23 cellular contexts compared by ENCODE assay signal in genomic region chr9:82511626-82512025, GRCh38.
DNase-seq lines count a peak whose midpoint lies in the region; ATAC-seq, FAIRE-seq and TF ChIP-seq lines count a peak whose summit lies in the region.
"Had no signal": no experiment of that assay in that cellular context is flagged by ENCODE, and none has a peak within 500 bp of the region (broad histone marks: within the 10 kb centered on the region; RNA-seq: fewer than 3 reads in every experiment).

No MANE protein-coding gene starts in this region.

- H3K23ac ChIP-seq in H1 (ENCODE audit: insufficient read length) = no peak overlapping the region

- in situ Hi-C loops in transverse colon (cut with MboI; ENCODE audit: low pct_ligation_motif_present in 1 of 4, low pct_unique_long_range_greater_than_20kb in 1 of 4, low sequenced_read_pairs in 3 of 4) = loop anchor here in 1 of 4 donors (25.0 kb wide), 1 partner anchor 99 kb away; no protein-coding TSS in a partner anchor

- H3K9ac ChIP-seq in H1 (replicated peaks in 1 of 4; ENCODE audit: extremely low read depth in 1 of 4, low read depth in 3 of 4, low read length in 3 of 4) (no peak overlapping the region), endodermal cell (ENCODE audit: extremely low read depth, low read length, poor library complexity, severe bottlenecking) (no peak overlapping the region)
- H3K9ac ChIP-seq: BLaER1 treated with 17β-estradiol and CSF1 and Interleukin-3, amounts not matched to agents 10 nM and 100 nM had no signal

- H3K9me3 ChIP-seq in H1 (ENCODE audit: insufficient read depth in 2 of 2, low read depth in 1 of 2, low read length in 1 of 2) (no peaks in the 10 kb centered on the region), endodermal cell (ENCODE audit: control insufficient read depth, low read length) (peaks cover 25% of the 10 kb centered on the region), heart right ventricle (peaks cover 0 to 27% (median 0%) of the 10 kb centered on the region in 11 donors), transverse colon (no peaks in the 10 kb centered on the region), uterus (no peaks in the 10 kb centered on the region)
- H3K9me3 ChIP-seq: A549; BLaER1 treated with 17β-estradiol and CSF1 and Interleukin-3, amounts not matched to agents 10 nM and 100 nM; Caco-2 had no signal

- 83% methylated on average over 7 of the region's 7 CpGs; no CpG with 5 or more reads in 1 of the 2 experiments for WGBS in H1 (ENCODE audit: extremely low coverage in 1 of 2, insufficient coverage in 1 of 2, insufficient read length in 1 of 2, insufficient replicate concordance in 2 of 2, low coverage in 1 of 2, low lambda C conversion rate in 2 of 2, missing lambda C conversion rate in 1 of 2), 2 experiments
- 89 to 100% methylated on average over 3 to 7 of the region's 7 CpGs for WGBS in endodermal cell (ENCODE audit: insufficient coverage in 1 of 2, insufficient read length in 1 of 2), 2 experiments
- 85 to 94% methylated on average over 7 of the region's 7 CpGs for WGBS in heart right ventricle, 2 donors
- WGBS in transverse colon (ENCODE audit: low coverage in 1 of 2), 2 donors = 87 to 92% methylated on average over 7 of the region's 7 CpGs

- H3K4me1 Mint-ChIP-seq in endodermal cell = peaks cover 1% of the 10 kb centered on the region
- H3K4me1 Mint-ChIP-seq: B cell had no signal

- H3K27ac ChIP-seq in H1 (ENCODE audit: low read depth, low read length) = no peak overlapping the region
- no peak overlapping the region for H3K27ac ChIP-seq in endodermal cell (ENCODE audit: low read depth, low read length)
- no peak overlapping the region for H3K27ac ChIP-seq in heart right ventricle
- no peak overlapping the region for H3K27ac ChIP-seq in transverse colon
- H3K27ac ChIP-seq in uterus = no peak overlapping the region
- H3K27ac ChIP-seq: 22Rv1; A549; BLaER1 treated with 17β-estradiol and CSF1 and Interleukin-3, amounts not matched to agents 10 nM and 100 nM; C4-2B had no signal

- H3K4ac ChIP-seq in H1 (replicated peaks; ENCODE audit: insufficient read length, low read depth, low read length) = no peak overlapping the region

- no peak for ATAC-seq in heart right ventricle
- ATAC-seq: A549; CD8-positive, alpha-beta T cell had no signal

- H3K4me3 ChIP-seq in H1 (ENCODE audit: extremely low read depth in 1 of 4, insufficient read depth in 2 of 4, low read depth in 3 of 4, low read length in 4 of 4) = no peak overlapping the region
- H3K4me3 ChIP-seq in endodermal cell (ENCODE audit: low read length) = no peak overlapping the region
- H3K4me3 ChIP-seq in heart right ventricle = no peak overlapping the region
- H3K4me3 ChIP-seq in transverse colon = no peak overlapping the region
- no peak overlapping the region for H3K4me3 ChIP-seq in uterus
- H3K4me3 ChIP-seq: A549; BLaER1 treated with 17β-estradiol and CSF1 and Interleukin-3, amounts not matched to agents 10 nM and 100 nM had no signal

- H3K4me1 ChIP-seq in H1 (replicated peaks in 1 of 4; ENCODE audit: control insufficient read depth in 3 of 4, insufficient read depth in 4 of 4, low read length in 3 of 4) (no peaks in the 10 kb centered on the region), endodermal cell (ENCODE audit: control insufficient read depth, insufficient read depth, low read length) (no peaks in the 10 kb centered on the region), heart right ventricle (peaks cover 0 to 29% (median 7%) of the 10 kb centered on the region in 9 donors), transverse colon (peaks cover 0 to 7% (median 2%) of the 10 kb centered on the region in 4 donors), uterus (peaks cover 0 to 6% of the 10 kb centered on the region in 2 donors)
- H3K4me1 ChIP-seq: A549; BLaER1 treated with 17β-estradiol and CSF1 and Interleukin-3, amounts not matched to agents 10 nM and 100 nM; Caco-2 had no signal

- intact Hi-C loops in heart right ventricle (cut with DNase I) = no loop called here
- intact Hi-C loops in transverse colon (cut with DNase I; ENCODE audit: low total_unique reads) = no loop called here
- intact Hi-C loops in uterus (cut with DNase I; ENCODE audit: low total_unique reads) = no loop called here

- H3K27me3 ChIP-seq in H1 (replicated peaks in 1 of 4; ENCODE audit: control insufficient read depth in 3 of 4, extremely low read depth in 1 of 4, insufficient read depth in 3 of 4, low read length in 3 of 4) (no peaks in the 10 kb centered on the region), endodermal cell (ENCODE audit: control insufficient read depth, insufficient read depth, low read length, poor library complexity, severe bottlenecking) (peaks cover 4% of the 10 kb centered on the region), heart right ventricle (no peaks in the 10 kb centered on the region), transverse colon (no peaks in the 10 kb centered on the region), uterus (no peaks in the 10 kb centered on the region)
- H3K27me3 ChIP-seq: BLaER1 treated with 17β-estradiol and CSF1 and Interleukin-3, amounts not matched to agents 10 nM and 100 nM had no signal

- no peak overlapping the region for H3K27ac Mint-ChIP-seq in endodermal cell
- H3K27ac Mint-ChIP-seq: B cell; CD4-positive, alpha-beta T cell; CD8-positive, alpha-beta T cell had no signal

- no peak overlapping the region for H4K8ac ChIP-seq in H1 (ENCODE audit: extremely low read depth, insufficient read depth, low read length)

- H3K27me3 Mint-ChIP-seq in endodermal cell (ENCODE audit: insufficient read depth) = no peaks in the 10 kb centered on the region
- H3K27me3 Mint-ChIP-seq: B cell; CD4-positive, alpha-beta T cell had no signal

- no peaks in the 10 kb centered on the region for H3K23me2 ChIP-seq in H1 (ENCODE audit: low read depth, low read length)

- H3K4me3 Mint-ChIP-seq in endodermal cell = no peak overlapping the region
- H3K4me3 Mint-ChIP-seq: B cell; CD4-positive, alpha-beta T cell; CD8-positive, alpha-beta T cell had no signal

- TF ChIP-seq EP300 in H1 (IDR thresholded peaks at IDR 0.05; ENCODE audit: borderline replicate concordance in 1 of 2, low read depth in 2 of 2, low read length in 2 of 2) = no peak
- TF ChIP-seq EP300 in transverse colon (IDR thresholded peaks at IDR 0.05; ENCODE audit: low read depth) = no peak

- CTCF ChIA-PET in H1 (lab: Charles Lee; ENCODE audit: partially characterized antibody) = interaction anchor here (1.0 to 1.7 kb wide), 2 partner anchors 13 kb away, joined by 3 to 5 read pairs; no protein-coding TSS in a partner anchor

- DNase-seq in NCI-H82 (lab: John Stamatoyannopoulos, UW) = peak; percentile 8
- DNase-seq in NCI-H82 treated with DMSO at 0.1 percent for 48 hours (lab: John Stamatoyannopoulos, UW; ENCODE audit: unreplicated experiment) = no peak
- DNase-seq in H1 (ENCODE audit: low read depth in 1 of 2, low spot score in 2 of 2) = no peak
- DNase-seq in endodermal cell = peak; percentile 67
- DNase-seq in heart right ventricle = no peak
- DNase-seq in transverse colon = no peak
- no peak for DNase-seq in uterus
- DNase-seq: AML-193; Caco-2; Calu3; CD4-positive, alpha-beta T cell; CD8-positive, alpha-beta T cell; DMS79 treated with DMSO at 0.1 percent for 48 hours; GF-D8 had no signal

- H3K79me2 ChIP-seq in H1 (ENCODE audit: control insufficient read depth in 1 of 2, insufficient read depth in 2 of 2, low read length in 2 of 2) = no peaks in the 10 kb centered on the region

- no peak overlapping the region for H2BK20ac ChIP-seq in H1 (ENCODE audit: low read length)

- no peak overlapping the region for H3K14ac ChIP-seq in H1 (ENCODE audit: insufficient read length)

- H3K9me3 Mint-ChIP-seq in endodermal cell = peaks cover 18% of the 10 kb centered on the region

- no peaks in the 10 kb centered on the region for H3K36me3 ChIP-seq in H1 (ENCODE audit: control insufficient read depth in 2 of 4, insufficient read depth in 4 of 4, low read length in 3 of 4)
- no peaks in the 10 kb centered on the region for H3K36me3 ChIP-seq in endodermal cell (ENCODE audit: control insufficient read depth, insufficient read depth, low read length)
- no peaks in the 10 kb centered on the region for H3K36me3 ChIP-seq in heart right ventricle
- no peaks in the 10 kb centered on the region for H3K36me3 ChIP-seq in transverse colon
- H3K36me3 ChIP-seq in uterus = no peaks in the 10 kb centered on the region
- H3K36me3 ChIP-seq: BLaER1 treated with 17β-estradiol and CSF1 and Interleukin-3, amounts not matched to agents 10 nM and 100 nM had no signal

- no peak for TF ChIP-seq RAD21 in H1 (IDR thresholded peaks at IDR 0.05 in 1 of 2, conservative IDR thresholded peaks at IDR 0.05 in 1 of 2; ENCODE audit: low read depth in 2 of 2, low read length in 2 of 2)

- H3K36me3 Mint-ChIP-seq in endodermal cell (ENCODE audit: low read depth) = no peaks in the 10 kb centered on the region
- H3K36me3 Mint-ChIP-seq: CD8-positive, alpha-beta T cell had no signal

- H2BK5ac ChIP-seq in H1 (ENCODE audit: low read depth, low read length) = no peak overlapping the region

- POLR2A ChIA-PET in H1 (lab: Charles Lee; ENCODE audit: partially characterized antibody) = no interaction called here

- H2BK15ac ChIP-seq in H1 (ENCODE audit: low read length) = no peak overlapping the region

- no peak for TF ChIP-seq CTCF in H1 (IDR thresholded peaks at IDR 0.05; ENCODE audit: control extremely low read depth in 1 of 3, insufficient read depth in 1 of 3, low read depth in 1 of 3, low read length in 3 of 3)
- TF ChIP-seq CTCF in endodermal cell (conservative IDR thresholded peaks at IDR 0.05) = no peak
- TF ChIP-seq CTCF in heart right ventricle (IDR thresholded peaks at IDR 0.05) = no peak
- no peak for TF ChIP-seq CTCF in transverse colon (IDR thresholded peaks at IDR 0.05)
- TF ChIP-seq CTCF in uterus (IDR thresholded peaks at IDR 0.05) = no peak

- no peak overlapping the region for H3K56ac ChIP-seq in H1 (replicated peaks; ENCODE audit: insufficient read length, low read depth, low read length)

- FAIRE-seq in H1 (lab: Jason Lieb, UNC) = no peak
- FAIRE-seq: A549, D721Med, G401.6, GM12891, GM19239 had no signal

- H3K18ac ChIP-seq in H1 (ENCODE audit: extremely low read depth, low read length) = no peak overlapping the region

- no peaks in the 10 kb centered on the region for H4K20me1 ChIP-seq in H1 (replicated peaks in 1 of 2; ENCODE audit: control insufficient read depth in 1 of 2, insufficient read depth in 2 of 2, low read length in 2 of 2)
- H4K20me1 ChIP-seq: BLaER1 treated with 17β-estradiol and CSF1 and Interleukin-3, amounts not matched to agents 10 nM and 100 nM had no signal

- TF ChIP-seq POLR2A in H1 (IDR thresholded peaks at IDR 0.05; ENCODE audit: control extremely low read depth in 1 of 2, low read depth in 2 of 2, low read length in 2 of 2) = no peak
- TF ChIP-seq POLR2A in transverse colon (IDR thresholded peaks at IDR 0.05) = no peak
- TF ChIP-seq POLR2A in uterus (IDR thresholded peaks at IDR 0.05) = no peak

- no peak overlapping the region for H3K4me2 ChIP-seq in H1 (ENCODE audit: insufficient read depth in 1 of 2, low read depth in 2 of 2, low read length in 2 of 2)
- H3K4me2 ChIP-seq: A549; BLaER1 treated with 17β-estradiol and CSF1 and Interleukin-3, amounts not matched to agents 10 nM and 100 nM had no signal

- no peak overlapping the region for H2BK12ac ChIP-seq in H1 (ENCODE audit: low read depth, low read length)

- H2BK120ac ChIP-seq in H1 (replicated peaks; ENCODE audit: low read depth, low read length) = no peak overlapping the region

- no peaks in the 10 kb centered on the region for H3K79me1 ChIP-seq in H1 (ENCODE audit: low read depth, low read length)

- H2AK5ac ChIP-seq in H1 (ENCODE audit: low read depth, low read length) = no peak overlapping the region

- H4K91ac ChIP-seq in H1 (replicated peaks; ENCODE audit: insufficient read length, low read length) = no peak overlapping the region

- no peak overlapping the region for H4K5ac ChIP-seq in H1 (ENCODE audit: insufficient read length, low read depth, low read length)

- 0 out of 2 replicates have a peak overlapping the region, but pooled peaks have one; percentile 33 for H2AFZ ChIP-seq in H1 (ENCODE audit: low read length)

Comparison
In these comparisons a context has a peak if more than half of its experiments do, and no peak if none do; other contexts are left out.
1. DNase-seq: peak in NCI-H82 (single experiment) and endodermal cell (single experiment); none in NCI-H82 treated with DMSO at 0.1 percent for 48 hours (single experiment), H1 (0 of 2), heart right ventricle (0 of 2), transverse colon (single experiment) and uterus (0 of 2).